Comparison of ENCODE assay signal across 1 cellular context in the genomic region with DNA sequence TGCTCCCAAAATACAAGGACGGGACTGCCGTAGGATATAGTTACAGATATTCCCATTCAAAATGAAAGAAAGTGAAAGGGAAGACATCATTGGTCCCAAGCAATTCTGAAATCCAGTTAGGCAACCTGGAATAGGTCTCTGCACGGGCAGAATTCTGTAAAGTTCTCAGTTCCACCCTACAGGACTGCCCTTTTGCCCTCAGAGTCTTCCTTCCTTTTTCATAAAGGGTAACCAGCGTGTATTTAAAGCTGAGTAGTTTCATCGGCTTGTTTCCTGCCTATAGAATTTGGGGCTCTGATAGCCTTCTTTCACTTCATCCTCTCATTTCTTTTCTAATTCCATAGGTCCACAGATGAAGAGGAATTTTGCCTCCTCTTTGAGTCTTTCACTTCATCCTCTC.
TF ChIP-seq lines count a peak whose summit lies in the region.

No MANE protein-coding gene starts in this region.

TF ChIP-seq in HCT116, 20 proteins besides CTCF, POLR2A, EP300 and RAD21 (continued from another document):
- TF ChIP-seq, protein P1, sequence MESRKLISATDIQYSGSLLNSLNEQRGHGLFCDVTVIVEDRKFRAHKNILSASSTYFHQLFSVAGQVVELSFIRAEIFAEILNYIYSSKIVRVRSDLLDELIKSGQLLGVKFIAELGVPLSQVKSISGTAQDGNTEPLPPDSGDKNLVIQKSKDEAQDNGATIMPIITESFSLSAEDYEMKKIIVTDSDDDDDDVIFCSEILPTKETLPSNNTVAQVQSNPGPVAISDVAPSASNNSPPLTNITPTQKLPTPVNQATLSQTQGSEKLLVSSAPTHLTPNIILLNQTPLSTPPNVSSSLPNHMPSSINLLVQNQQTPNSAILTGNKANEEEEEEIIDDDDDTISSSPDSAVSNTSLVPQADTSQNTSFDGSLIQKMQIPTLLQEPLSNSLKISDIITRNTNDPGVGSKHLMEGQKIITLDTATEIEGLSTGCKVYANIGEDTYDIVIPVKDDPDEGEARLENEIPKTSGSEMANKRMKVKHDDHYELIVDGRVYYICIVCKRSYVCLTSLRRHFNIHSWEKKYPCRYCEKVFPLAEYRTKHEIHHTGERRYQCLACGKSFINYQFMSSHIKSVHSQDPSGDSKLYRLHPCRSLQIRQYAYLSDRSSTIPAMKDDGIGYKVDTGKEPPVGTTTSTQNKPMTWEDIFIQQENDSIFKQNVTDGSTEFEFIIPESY (IDR thresholded peaks at IDR 0.05; ENCODE audit: extremely low read depth, insufficient replicate concordance, low read length) = no peak
- TF ChIP-seq, protein P2, sequence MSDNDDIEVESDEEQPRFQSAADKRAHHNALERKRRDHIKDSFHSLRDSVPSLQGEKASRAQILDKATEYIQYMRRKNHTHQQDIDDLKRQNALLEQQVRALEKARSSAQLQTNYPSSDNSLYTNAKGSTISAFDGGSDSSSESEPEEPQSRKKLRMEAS (IDR thresholded peaks at IDR 0.05) = no peak
- no peak for TF ChIP-seq TCF7L2 (IDR thresholded peaks at IDR 0.05; ENCODE audit: borderline replicate concordance, extremely low read depth, insufficient read depth, insufficient read length)
- TF ChIP-seq SRF (IDR thresholded peaks at IDR 0.05; ENCODE audit: low read depth) = no peak
- TF ChIP-seq, protein P3, sequence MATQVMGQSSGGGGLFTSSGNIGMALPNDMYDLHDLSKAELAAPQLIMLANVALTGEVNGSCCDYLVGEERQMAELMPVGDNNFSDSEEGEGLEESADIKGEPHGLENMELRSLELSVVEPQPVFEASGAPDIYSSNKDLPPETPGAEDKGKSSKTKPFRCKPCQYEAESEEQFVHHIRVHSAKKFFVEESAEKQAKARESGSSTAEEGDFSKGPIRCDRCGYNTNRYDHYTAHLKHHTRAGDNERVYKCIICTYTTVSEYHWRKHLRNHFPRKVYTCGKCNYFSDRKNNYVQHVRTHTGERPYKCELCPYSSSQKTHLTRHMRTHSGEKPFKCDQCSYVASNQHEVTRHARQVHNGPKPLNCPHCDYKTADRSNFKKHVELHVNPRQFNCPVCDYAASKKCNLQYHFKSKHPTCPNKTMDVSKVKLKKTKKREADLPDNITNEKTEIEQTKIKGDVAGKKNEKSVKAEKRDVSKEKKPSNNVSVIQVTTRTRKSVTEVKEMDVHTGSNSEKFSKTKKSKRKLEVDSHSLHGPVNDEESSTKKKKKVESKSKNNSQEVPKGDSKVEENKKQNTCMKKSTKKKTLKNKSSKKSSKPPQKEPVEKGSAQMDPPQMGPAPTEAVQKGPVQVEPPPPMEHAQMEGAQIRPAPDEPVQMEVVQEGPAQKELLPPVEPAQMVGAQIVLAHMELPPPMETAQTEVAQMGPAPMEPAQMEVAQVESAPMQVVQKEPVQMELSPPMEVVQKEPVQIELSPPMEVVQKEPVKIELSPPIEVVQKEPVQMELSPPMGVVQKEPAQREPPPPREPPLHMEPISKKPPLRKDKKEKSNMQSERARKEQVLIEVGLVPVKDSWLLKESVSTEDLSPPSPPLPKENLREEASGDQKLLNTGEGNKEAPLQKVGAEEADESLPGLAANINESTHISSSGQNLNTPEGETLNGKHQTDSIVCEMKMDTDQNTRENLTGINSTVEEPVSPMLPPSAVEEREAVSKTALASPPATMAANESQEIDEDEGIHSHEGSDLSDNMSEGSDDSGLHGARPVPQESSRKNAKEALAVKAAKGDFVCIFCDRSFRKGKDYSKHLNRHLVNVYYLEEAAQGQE (IDR thresholded peaks at IDR 0.05; ENCODE audit: low read depth) = no peak
TF ChIP-seq in HCT116: peak in this region for 0.
